Comparison of ENCODE assay signal across 7 cellular contexts in genomic region chr1:17919525-17920439, GRCh38.
A peak's percentile ranks its signal among the peaks of the same experiment; 100 is the strongest.
DNase-seq lines count a peak whose midpoint lies in the region; ATAC-seq lines count a peak whose summit lies in the region.

No MANE protein-coding gene starts in this region.

- H3K4me1 Mint-ChIP-seq in T-helper 17 cell = no peaks in the 10 kb centered on the region

- no peaks in the 10 kb centered on the region for H3K9me3 ChIP-seq in T-helper 17 cell (ENCODE audit: control insufficient read depth, low read length, poor library complexity, severe bottlenecking)

- no peak overlapping the region for H3K27ac Mint-ChIP-seq in T-helper 17 cell

- no peaks in the 10 kb centered on the region for H3K36me3 Mint-ChIP-seq in T-helper 17 cell (ENCODE audit: low read depth)

- no peak overlapping the region for H3K4me3 Mint-ChIP-seq in T-helper 17 cell

- ATAC-seq in T-helper 17 cell (no peak), HG02973 (IDR thresholded peaks at IDR 0.05; ENCODE audit: unreplicated experiment) (no peak)

- DNase-seq in Daoy (ENCODE audit: low read depth) (peak; percentile 59), HuH-7.5 (ENCODE audit: low spot score) (peak; percentile 21), astrocyte of the hippocampus (ENCODE audit: low read depth, low spot score) (peak; percentile 74), mucosa of gallbladder (ENCODE audit: low spot score) (peak; percentile 40), T-helper 17 cell (no peak), cortex of kidney (lab: John Stamatoyannopoulos, UW) (no peak)

- H3K27me3 Mint-ChIP-seq in T-helper 17 cell = peaks cover 66% of the 10 kb centered on the region

Comparison
In these comparisons a context has a peak if more than half of its experiments do, and no peak if none do; other contexts are left out.
1. DNase-seq: peak in Daoy (single experiment), HuH-7.5 (single experiment), astrocyte of the hippocampus (single experiment) and mucosa of gallbladder (single experiment); none in T-helper 17 cell (0 of 3) and cortex of kidney (single experiment).